22 cellular contexts compared by ENCODE assay signal in the genomic region with DNA sequence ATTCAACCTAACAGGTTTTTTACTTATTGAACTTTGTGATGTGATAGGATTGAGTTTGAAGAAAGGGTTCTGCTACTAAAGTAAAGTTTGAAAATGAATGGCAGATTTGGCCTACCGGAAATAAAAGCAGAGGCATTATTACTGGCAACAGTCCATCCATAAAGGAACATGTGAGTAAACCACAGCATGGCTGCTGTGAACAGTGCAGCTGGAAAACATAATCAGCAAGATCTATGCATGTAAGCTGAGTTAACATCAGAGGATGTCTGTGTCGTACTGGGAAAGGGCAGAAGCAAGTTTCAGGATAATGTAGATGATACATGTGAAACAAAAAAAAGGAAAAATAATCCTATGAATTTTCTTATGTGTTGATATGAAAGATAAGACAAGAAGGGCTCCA.
DNase-seq lines count a peak whose midpoint lies in the region; ATAC-seq and TF ChIP-seq lines count a peak whose summit lies in the region.
"Had no signal": no experiment of that assay in that cellular context is flagged by ENCODE, and none has a peak within 500 bp of the region (broad histone marks: within the 10 kb centered on the region; RNA-seq: fewer than 3 reads in every experiment).

No MANE protein-coding gene starts in this region.

- no peaks in the 10 kb centered on the region for H3K27me3 ChIP-seq in mammary epithelial cell (ENCODE audit: insufficient read depth, low read length)
- H3K27me3 ChIP-seq in breast epithelium = no peaks in the 10 kb centered on the region
- H3K27me3 ChIP-seq in body of pancreas = no peaks in the 10 kb centered on the region
- H3K27me3 ChIP-seq in thyroid gland = no peaks in the 10 kb centered on the region
- no peaks in the 10 kb centered on the region for H3K27me3 ChIP-seq in transverse colon
- H3K27me3 ChIP-seq: BLaER1, uterus had no signal

- no peaks in the 10 kb centered on the region for H4K20me1 ChIP-seq in mammary epithelial cell (ENCODE audit: insufficient read depth, low read length)
- H4K20me1 ChIP-seq: BLaER1 had no signal

- 69% methylated on average over 2 of the region's 2 CpGs for WGBS in mammary epithelial cell (ENCODE audit: low coverage, missing lambda C conversion rate)
- WGBS in body of pancreas, 2 donors = 19% methylated on average over 2 of the region's 2 CpGs
- 61 to 81% methylated on average over 2 of the region's 2 CpGs for WGBS in thyroid gland, 2 donors
- 28 to 37% methylated on average over 2 of the region's 2 CpGs for WGBS in transverse colon (ENCODE audit: low coverage in 1 of 2), 2 donors

- H3K4me1 ChIP-seq in mammary epithelial cell (ENCODE audit: insufficient read depth, low read length) (no peaks in the 10 kb centered on the region), breast epithelium (no peaks in the 10 kb centered on the region), body of pancreas (peaks cover 8% of the 10 kb centered on the region), thyroid gland (no peaks in the 10 kb centered on the region), transverse colon (peaks cover 0 to 6% (median 0%) of the 10 kb centered on the region in 4 donors)
- H3K4me1 ChIP-seq: BLaER1, HAP-1, uterus had no signal

- H3K4me3 ChIP-seq in mammary epithelial cell (replicated peaks in 1 of 3; ENCODE audit: insufficient read depth in 1 of 3, low read depth in 2 of 3, low read length in 3 of 3) (no peak overlapping the region), breast epithelium (no peak overlapping the region), body of pancreas (no peak overlapping the region), fibroblast of the aortic adventitia (ENCODE audit: low read depth, low read length) (no peak overlapping the region), thyroid gland (replicated peaks in 1 of 3) (no peak overlapping the region), transverse colon (no peak overlapping the region)
- H3K4me3 ChIP-seq: BLaER1, HAP-1, uterus had no signal

- intact Hi-C loops in mammary epithelial cell (cut with micrococcal nuclease) = no loop called here
- intact Hi-C loops in breast epithelium (cut with DNase I; ENCODE audit: low total_unique reads) = no loop called here
- intact Hi-C loops in body of pancreas (cut with DNase I) = no loop called here
- intact Hi-C loops in thyroid gland (cut with DNase I) = no loop called here
- intact Hi-C loops in transverse colon (cut with DNase I; ENCODE audit: low total_unique reads) = no loop called here

- no peak for TF ChIP-seq EP300 in transverse colon (IDR thresholded peaks at IDR 0.05; ENCODE audit: low read depth)

- no peaks in the 10 kb centered on the region for H3K9me3 ChIP-seq in mammary epithelial cell (replicated peaks; ENCODE audit: insufficient read depth, low read length)
- no peaks in the 10 kb centered on the region for H3K9me3 ChIP-seq in breast epithelium
- no peaks in the 10 kb centered on the region for H3K9me3 ChIP-seq in body of pancreas
- H3K9me3 ChIP-seq in thyroid gland = no peaks in the 10 kb centered on the region
- no peaks in the 10 kb centered on the region for H3K9me3 ChIP-seq in transverse colon
- H3K9me3 ChIP-seq: BLaER1, HAP-1, uterus had no signal

- no TSS peak for BruUV-seq in mammary epithelial cell (replicated peaks; lab: Mats Ljungman, UMichigan)

- no peak overlapping the region for H3K4me2 ChIP-seq in mammary epithelial cell (ENCODE audit: insufficient read depth, low read depth, low read length)
- H3K4me2 ChIP-seq: BLaER1, KMS-11 had no signal

- H3K9ac ChIP-seq in mammary epithelial cell (ENCODE audit: insufficient read depth, low read length) = no peak overlapping the region
- H3K9ac ChIP-seq: BLaER1, KMS-11 had no signal

- in situ Hi-C loops in mammary epithelial cell (cut with MboI; ENCODE audit: low sequenced_read_pairs in 2 of 2) = no loop called here
- in situ Hi-C loops in transverse colon (cut with MboI; ENCODE audit: low pct_ligation_motif_present in 1 of 4, low pct_unique_long_range_greater_than_20kb in 1 of 4, low sequenced_read_pairs in 3 of 4) = no loop called here

- dilution Hi-C loops in mammary epithelial cell (cut with HindIII; ENCODE audit: low sequenced_read_pairs) = no loop called here

- H3K27ac ChIP-seq in mammary epithelial cell (ENCODE audit: insufficient read depth, low read depth, low read length) = no peak overlapping the region
- no peak overlapping the region for H3K27ac ChIP-seq in breast epithelium
- H3K27ac ChIP-seq in body of pancreas = no peak overlapping the region
- H3K27ac ChIP-seq in thyroid gland = no peak overlapping the region
- H3K27ac ChIP-seq in transverse colon = no peak overlapping the region
- H3K27ac ChIP-seq: BLaER1, KMS-11, uterus had no signal

- ATAC-seq in body of pancreas = peak; percentile 58
- no peak for ATAC-seq in GM18517 (IDR thresholded peaks at IDR 0.05; ENCODE audit: unreplicated experiment)
- ATAC-seq: activated CD4-positive, alpha-beta T cell treated with anti-CD3 and anti-CD28 coated beads for 36 hours had no signal

- TF ChIP-seq POLR2A in breast epithelium (IDR thresholded peaks at IDR 0.05) (no peak), body of pancreas (IDR thresholded peaks at IDR 0.05) (no peak), thyroid gland (IDR thresholded peaks at IDR 0.05) (no peak), transverse colon (IDR thresholded peaks at IDR 0.05) (no peak)

- peak overlapping the region; percentile 5 for H2AFZ ChIP-seq in mammary epithelial cell (ENCODE audit: low read depth, low read length)

- H3K36me3 ChIP-seq in mammary epithelial cell (ENCODE audit: insufficient read depth, low read length) = no peaks in the 10 kb centered on the region
- H3K36me3 ChIP-seq in breast epithelium = no peaks in the 10 kb centered on the region
- no peaks in the 10 kb centered on the region for H3K36me3 ChIP-seq in body of pancreas (replicated peaks in 1 of 2; ENCODE audit: insufficient read depth in 1 of 2, low read depth in 2 of 2)
- no peaks in the 10 kb centered on the region for H3K36me3 ChIP-seq in thyroid gland
- H3K36me3 ChIP-seq in transverse colon = no peaks in the 10 kb centered on the region
- H3K36me3 ChIP-seq: BLaER1, HAP-1, uterus had no signal

- CTCF ChIA-PET in mammary epithelial cell (lab: Charles Lee; ENCODE audit: low non-redundant PET) = no interaction called here

- H3K79me2 ChIP-seq in mammary epithelial cell (ENCODE audit: insufficient read depth, low read length) = no peaks in the 10 kb centered on the region

- no peak for TF ChIP-seq CTCF in mammary epithelial cell (conservative IDR thresholded peaks at IDR 0.05 in 1 of 2, IDR thresholded peaks at IDR 0.05 in 1 of 2; ENCODE audit: extremely low read depth in 1 of 2, insufficient read depth in 1 of 2, low read depth in 1 of 2, low read length in 2 of 2)
- no peak for TF ChIP-seq CTCF in breast epithelium (IDR thresholded peaks at IDR 0.05)
- TF ChIP-seq CTCF in body of pancreas (IDR thresholded peaks at IDR 0.05) = no peak
- TF ChIP-seq CTCF in fibroblast of the aortic adventitia (IDR thresholded peaks at IDR 0.05; ENCODE audit: insufficient read depth, low read length) = no peak
- TF ChIP-seq CTCF in thyroid gland (IDR thresholded peaks at IDR 0.05) = no peak
- TF ChIP-seq CTCF in transverse colon (IDR thresholded peaks at IDR 0.05) = no peak

- DNase-seq in mammary epithelial cell (peak; percentile 64), breast epithelium (ENCODE audit: low spot score in 2 of 2) (no peak), body of pancreas (peak; percentile 22 to 66 (median 52)), fibroblast of the aortic adventitia (ENCODE audit: low read depth) (peak; percentile 30), thyroid gland (no peak), transverse colon (no peak), amniotic stem cell (lab: John Stamatoyannopoulos, UW) (no peak)
- DNase-seq: activated CD4-positive, alpha-beta T cell treated with anti-CD3 and anti-CD28 coated beads for 36 hours; endodermal cell; kidney glomerular epithelial cell; naive B cell; NCI-H1105 treated with DMSO at 0.1 percent for 48 hours; NCI-H2171; NCI-H526; occipital lobe; retina; stimulated activated CD8-positive, alpha-beta memory T cell treated with anti-CD3 and anti-CD28 coated beads, Interleukin-4, amount 100 ng/mL, for 48 hours; uterus had no signal

Comparison
In these comparisons a context has a peak if more than half of its experiments do, and no peak if none do; other contexts are left out.
1. DNase-seq: peak in mammary epithelial cell (single experiment), body of pancreas (4 of 4) and fibroblast of the aortic adventitia (single experiment); none in breast epithelium (0 of 2), thyroid gland (0 of 2), transverse colon (single experiment) and amniotic stem cell (single experiment).